In genomic region chr10:35803046-35803445, GRCh38 we compare ENCODE assay signal across 28 cellular contexts.
"Had no signal": no experiment of that assay in that cellular context is flagged by ENCODE, and none has a peak within 500 bp of the region (broad histone marks: within the 10 kb centered on the region; RNA-seq: fewer than 3 reads in every experiment).

No MANE protein-coding gene starts in this region.

- H3K27ac ChIP-seq: SJCRH30, SK-N-MC, WERI-Rb-1 had no signal

- H3K27me3 Mint-ChIP-seq: activated CD4-positive, alpha-beta memory T cell treated with anti-CD3 and anti-CD28 coated beads, Interleukin-2, amount 10 ng/mL, durations not matched to agents 7 days and 5 days; activated CD8-positive, alpha-beta memory T cell treated with anti-CD3 and anti-CD28 coated beads, Interleukin-2, amount 10 ng/mL, durations not matched to agents 7 days and 5 days; activated naive CD4-positive, alpha-beta T cell treated with anti-CD3 and anti-CD28 coated beads, Interleukin-2, amount 10 ng/mL, durations not matched to agents 7 days and 5 days; activated naive CD8-positive, alpha-beta T cell treated with anti-CD3 and anti-CD28 coated beads, Interleukin-2, amount 50 U/mL, for 24 hours had no signal

- H3K4me1 Mint-ChIP-seq: activated CD4-positive, alpha-beta memory T cell treated with anti-CD3 and anti-CD28 coated beads, Interleukin-2, amount 10 ng/mL, durations not matched to agents 7 days and 5 days; activated CD8-positive, alpha-beta memory T cell treated with anti-CD3 and anti-CD28 coated beads, Interleukin-2, amount 10 ng/mL, durations not matched to agents 7 days and 5 days; activated naive CD4-positive, alpha-beta T cell treated with anti-CD3 and anti-CD28 coated beads, Interleukin-2, amount 10 ng/mL, durations not matched to agents 7 days and 5 days; activated naive CD8-positive, alpha-beta T cell treated with anti-CD3 and anti-CD28 coated beads, Interleukin-2, amount 50 U/mL, for 24 hours; brain had no signal

- H3K9me3 ChIP-seq: SJCRH30 had no signal

- DNase-seq: activated CD4-positive, alpha-beta memory T cell treated with anti-CD3 and anti-CD28 coated beads, Interleukin-2, amount 10 ng/mL, durations not matched to agents 7 days and 5 days; activated CD4-positive, alpha-beta T cell treated with anti-CD3 and anti-CD28 coated beads for 1 hour; activated CD4-positive, alpha-beta T cell treated with anti-CD3 and anti-CD28 coated beads for 48 hours; activated CD4-positive, CD25-positive, alpha-beta regulatory T cell; activated CD8-positive, alpha-beta memory T cell treated with anti-CD3 and anti-CD28 coated beads for 24 hours; activated CD8-positive, alpha-beta memory T cell treated with anti-CD3 and anti-CD28 coated beads, Interleukin-2, amount 10 ng/mL, durations not matched to agents 7 days and 5 days; activated CD8-positive, alpha-beta memory T cell treated with anti-CD3 and anti-CD28 coated beads, Interleukin-2, amount 50 U/mL, for 48 hours; activated effector memory CD4-positive, alpha-beta T cell treated with Interleukin-2 at 50 U/mL for 16 hours; activated naive CD4-positive, alpha-beta T cell treated with anti-CD3 and anti-CD28 coated beads, Interleukin-2, amount 10 ng/mL, durations not matched to agents 7 days and 5 days; activated naive CD8-positive, alpha-beta T cell treated with anti-CD3 and anti-CD28 coated beads, Interleukin-2, amount 50 U/mL, for 24 hours; activated T-cell treated with anti-CD3 and anti-CD28 coated beads, Interleukin-2, amount 50 U/mL, for 48 hours; anterior cingulate cortex; Kasumi-1; KG1; NCI-H1105; NCI-H1417 treated with DMSO at 0.1 percent for 48 hours; NCI-H1930; NCI-H2081 treated with DMSO at 0.1 percent for 48 hours; NCI-H345; NCI-H524 treated with DMSO at 0.1 percent for 48 hours; SHP77; SJCRH30; T1000; WERI-Rb-1 had no signal

- H3K4me1 ChIP-seq: SJCRH30 had no signal

- H3K27ac Mint-ChIP-seq: activated CD4-positive, alpha-beta memory T cell treated with anti-CD3 and anti-CD28 coated beads, Interleukin-2, amount 10 ng/mL, durations not matched to agents 7 days and 5 days; activated CD8-positive, alpha-beta memory T cell treated with anti-CD3 and anti-CD28 coated beads, Interleukin-2, amount 10 ng/mL, durations not matched to agents 7 days and 5 days; activated naive CD4-positive, alpha-beta T cell treated with anti-CD3 and anti-CD28 coated beads, Interleukin-2, amount 10 ng/mL, durations not matched to agents 7 days and 5 days; activated naive CD8-positive, alpha-beta T cell; activated naive CD8-positive, alpha-beta T cell treated with anti-CD3 and anti-CD28 coated beads, Interleukin-2, amount 50 U/mL, for 24 hours; brain had no signal

- H3K9me3 Mint-ChIP-seq: activated CD4-positive, alpha-beta memory T cell treated with anti-CD3 and anti-CD28 coated beads, Interleukin-2, amount 10 ng/mL, durations not matched to agents 7 days and 5 days; activated naive CD4-positive, alpha-beta T cell treated with anti-CD3 and anti-CD28 coated beads, Interleukin-2, amount 10 ng/mL, durations not matched to agents 7 days and 5 days; activated naive CD8-positive, alpha-beta T cell treated with anti-CD3 and anti-CD28 coated beads, Interleukin-2, amount 50 U/mL, for 24 hours had no signal

- H3K36me3 Mint-ChIP-seq: activated CD8-positive, alpha-beta memory T cell treated with anti-CD3 and anti-CD28 coated beads, Interleukin-2, amount 10 ng/mL, durations not matched to agents 7 days and 5 days; activated naive CD4-positive, alpha-beta T cell treated with anti-CD3 and anti-CD28 coated beads, Interleukin-2, amount 10 ng/mL, durations not matched to agents 7 days and 5 days; activated naive CD8-positive, alpha-beta T cell; brain had no signal

- H3K27me3 ChIP-seq: SJCRH30 had no signal

- H3K4me3 Mint-ChIP-seq: activated CD4-positive, alpha-beta memory T cell treated with anti-CD3 and anti-CD28 coated beads, Interleukin-2, amount 10 ng/mL, durations not matched to agents 7 days and 5 days; activated CD8-positive, alpha-beta memory T cell treated with anti-CD3 and anti-CD28 coated beads, Interleukin-2, amount 10 ng/mL, durations not matched to agents 7 days and 5 days; activated naive CD4-positive, alpha-beta T cell treated with anti-CD3 and anti-CD28 coated beads, Interleukin-2, amount 10 ng/mL, durations not matched to agents 7 days and 5 days; activated naive CD8-positive, alpha-beta T cell; activated naive CD8-positive, alpha-beta T cell treated with anti-CD3 and anti-CD28 coated beads, Interleukin-2, amount 50 U/mL, for 24 hours; brain had no signal

- H3K4me3 ChIP-seq: SJCRH30, SK-N-MC had no signal

- H3K36me3 ChIP-seq: SJCRH30, WERI-Rb-1 had no signal

- ATAC-seq: activated CD8-positive, alpha-beta memory T cell treated with anti-CD3 and anti-CD28 coated beads, Interleukin-2, amount 10 ng/mL, durations not matched to agents 7 days and 5 days; activated naive CD8-positive, alpha-beta T cell treated with anti-CD3 and anti-CD28 coated beads, Interleukin-2, amount 50 U/mL, for 24 hours; Panc1 had no signal
